1 cellular context compared by ENCODE assay signal in the genomic region with DNA sequence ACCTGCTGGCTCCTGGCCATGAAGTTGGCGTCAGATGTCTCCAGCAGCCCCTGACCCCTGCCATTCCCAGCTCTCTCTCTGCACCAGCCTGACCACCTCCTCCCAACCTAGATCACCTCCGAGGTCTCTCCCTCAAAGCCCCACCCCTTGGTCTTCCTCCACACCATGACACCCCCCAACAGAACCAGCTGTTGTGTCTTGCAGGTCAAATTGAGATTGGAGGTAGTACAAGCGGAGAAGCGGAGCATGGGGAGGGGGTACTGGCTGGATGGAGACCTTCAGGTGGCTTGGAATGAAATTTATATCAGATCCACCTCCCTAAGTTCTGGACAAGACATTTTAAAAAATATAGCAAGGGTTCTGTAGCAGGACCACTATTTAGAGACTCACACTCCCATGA.
TF ChIP-seq lines count a peak whose summit lies in the region.

No MANE protein-coding gene starts in this region.

TF ChIP-seq in WTC11, 78 proteins besides CTCF, POLR2A, EP300 and RAD21 (continued from another document):
- TF ChIP-seq AR (CRISPR knock-in tag; IDR thresholded peaks at IDR 0.05) = no peak
- TF ChIP-seq NR3C1 (CRISPR knock-in tag; conservative IDR thresholded peaks at IDR 0.05; ENCODE audit: low read depth) = no peak
- no peak for TF ChIP-seq RORB (CRISPR knock-in tag; IDR thresholded peaks at IDR 0.05)
- no peak for TF ChIP-seq PRRX2 (CRISPR knock-in tag; IDR thresholded peaks at IDR 0.05)
- no peak for TF ChIP-seq ZNF423 (CRISPR knock-in tag; IDR thresholded peaks at IDR 0.05)
- no peak for TF ChIP-seq ZBTB21 (CRISPR knock-in tag; IDR thresholded peaks at IDR 0.05; ENCODE audit: borderline replicate concordance)
- no peak for TF ChIP-seq TP53 (CRISPR knock-in tag; IDR thresholded peaks at IDR 0.05)
TF ChIP-seq in WTC11: peak in this region for 0.
